Comparison of ENCODE assay signal across 34 cellular contexts in genomic region chr7:35272234-35272633, GRCh38. TPM values are rescaled to one million over a fixed set of nuclear protein-coding genes. Genes with fewer than 3 reads are reported as not detected.
"Had no signal": no experiment of that assay in that cellular context is flagged by ENCODE, and none has a peak within 500 bp of the region (broad histone marks: within the 10 kb centered on the region; RNA-seq: fewer than 3 reads in every experiment).

No MANE protein-coding gene starts in this region.

- H3K27ac ChIP-seq: adrenal gland, body of pancreas, brain microvascular endothelial cell, breast epithelium, VCaP had no signal

- FAIRE-seq: astrocyte, TTC549 had no signal

- H3K4me3 ChIP-seq: adrenal gland, body of pancreas, breast epithelium had no signal

- DNase-seq: activated B cell treated with CpG ODN at 0.5 μM for 24 hours; activated CD4-positive, alpha-beta memory T cell treated with anti-CD3 and anti-CD28 coated beads for 36 hours; activated CD4-positive, alpha-beta T cell treated with anti-CD3 and anti-CD28 coated beads for 4 hours; activated CD4-positive, alpha-beta T cell treated with anti-CD3 and anti-CD28 coated beads, Interleukin-2, amount 10 ng/mL, durations not matched to agents 7 days and 5 days; activated CD4-positive, CD25-positive, alpha-beta regulatory T cell treated with anti-CD3 and anti-CD28 coated beads, Interleukin-2, amount 50 U/mL, for 72 hours; activated CD8-positive, alpha-beta memory T cell treated with anti-CD3 and anti-CD28 coated beads, Interleukin-2, amount 50 U/mL, for 4 hours; activated CD8-positive, alpha-beta T cell treated with anti-CD3 and anti-CD28 coated beads for 36 hours; activated effector memory CD4-positive, alpha-beta T cell treated with anti-CD3 and anti-CD28 coated beads, Interleukin-2, amount 50 U/mL, for 16 hours; activated gamma-delta T cell treated with Interleukin-2 at 50 U/mL for 16 hours; activated naive CD4-positive, alpha-beta T cell; activated naive CD4-positive, alpha-beta T cell treated with anti-CD3 and anti-CD28 coated beads for 36 hours; activated naive CD4-positive, alpha-beta T cell treated with anti-CD3 and anti-CD28 coated beads, Interleukin-2, amount 50 U/mL, for 16 hours; activated naive CD8-positive, alpha-beta T cell treated with anti-CD3 and anti-CD28 coated beads for 36 hours; activated T-cell treated with anti-CD3 and anti-CD28 coated beads for 4 hours; activated T-cell treated with anti-CD3 and anti-CD28 coated beads, Interleukin-2, amount 50 U/mL, for 1 hour; activated T-cell treated with anti-CD3 and anti-CD28 coated beads, Interleukin-2, amount 50 U/mL, for 4 hours; activated T-cell treated with anti-CD3 and anti-CD28 coated beads, Interleukin-2, amount 50 U/mL, for 72 hours; adrenal gland; amniotic stem cell; aorta; body of pancreas; brain microvascular endothelial cell; central memory CD4-positive, alpha-beta T cell; T-helper 1 cell; T-helper 2 cell; T-helper 9 cell had no signal

- H3K9me3 ChIP-seq: adrenal gland, body of pancreas, breast epithelium had no signal

- H3K27me3 ChIP-seq: body of pancreas, brain microvascular endothelial cell had no signal

- H3K4me1 ChIP-seq: adrenal gland, body of pancreas, breast epithelium had no signal

- ATAC-seq: activated CD8-positive, alpha-beta T cell treated with anti-CD3 and anti-CD28 coated beads for 36 hours; activated naive CD4-positive, alpha-beta T cell treated with anti-CD3 and anti-CD28 coated beads, Interleukin-2, amount 50 U/mL, for 72 hours; activated T-cell treated with anti-CD3 and anti-CD28 coated beads, Interleukin-2, amount 50 U/mL, for 4 hours; activated T-cell treated with anti-CD3 and anti-CD28 coated beads, Interleukin-2, amount 50 U/mL, for 72 hours; activated T-helper 17 cell treated with anti-CD3 and anti-CD28 coated beads, Interleukin-2, amount 50 U/mL, for 72 hours; body of pancreas had no signal

- H3K36me3 ChIP-seq: adrenal gland, brain microvascular endothelial cell, breast epithelium had no signal

RNA-seq across cellular contexts. Expression of gene TBX20, which starts 18.3 kb away (rescaled TPM):
- total RNA-seq: activated CD8-positive, alpha-beta memory T cell treated with anti-CD3 and anti-CD28 coated beads for 36 hours; activated CD8-positive, alpha-beta T cell treated with anti-CD3 and anti-CD28 coated beads for 36 hours; activated naive CD4-positive, alpha-beta T cell treated with anti-CD3 and anti-CD28 coated beads for 36 hours; activated naive CD4-positive, alpha-beta T cell treated with anti-CD3 and anti-CD28 coated beads, Interleukin-2, amount 50 U/mL, for 72 hours; aorta; body of pancreas; cerebellum had no signal
